Comparison of ENCODE assay signal across 16 cellular contexts in genomic region chr1:1758059-1758621, GRCh38. TPM values are rescaled to one million over a fixed set of nuclear protein-coding genes. Genes with fewer than 3 reads are reported as not detected.
DNase-seq lines count a peak whose midpoint lies in the region; ATAC-seq and TF ChIP-seq lines count a peak whose summit lies in the region.
"Had no signal": no experiment of that assay in that cellular context is flagged by ENCODE, and none has a peak within 500 bp of the region (broad histone marks: within the 10 kb centered on the region; RNA-seq: fewer than 3 reads in every experiment).

No MANE protein-coding gene starts in this region.

- DNase-seq in heart left ventricle, result peak in 1 of 5 donors; percentile 11
- no peak for DNase-seq in right atrium auricular region (ENCODE audit: low spot score)
- DNase-seq in esophagus squamous epithelium (lab: John Stamatoyannopoulos, UW), result no peak
- peak; percentile 57 to 81 for DNase-seq in upper lobe of left lung
- DNase-seq in OCI-M1 (lab: John Stamatoyannopoulos, UW), result no peak
- DNase-seq in DMS53 (lab: John Stamatoyannopoulos, UW), result no peak
- DNase-seq: ACHN; MV-4-11; naive thymus-derived CD8-positive, alpha-beta T cell; NCI-H345; T-helper 9 cell had no signal

- no peaks in the 10 kb centered on the region for H3K9me3 Mint-ChIP-seq in nephron
- H3K9me3 Mint-ChIP-seq: activated naive CD4-positive, alpha-beta T cell treated with anti-CD3 and anti-CD28 coated beads, Interleukin-2, amount 50 U/mL, for 72 hours; naive thymus-derived CD8-positive, alpha-beta T cell had no signal

- H3K4me1 ChIP-seq in heart left ventricle (peaks cover 0 to 19% (median 10%) of the 10 kb centered on the region in 12 donors), right atrium auricular region (peaks cover 0 to 20% of the 10 kb centered on the region in 2 donors), esophagus squamous epithelium (peaks cover 14 to 26% (median 14%) of the 10 kb centered on the region in 3 donors), upper lobe of left lung (peaks cover 13 to 30% (median 23%) of the 10 kb centered on the region in 4 donors)
- H3K4me1 ChIP-seq: HAP-1 had no signal

- TF ChIP-seq EP300 in upper lobe of left lung (IDR thresholded peaks at IDR 0.05), result no peak

- H3K4me3 ChIP-seq in heart left ventricle, result no peak overlapping the region
- H3K4me3 ChIP-seq in right atrium auricular region, result no peak overlapping the region
- H3K4me3 ChIP-seq in esophagus squamous epithelium, result no peak overlapping the region
- H3K4me3 ChIP-seq in upper lobe of left lung, result no peak overlapping the region
- H3K4me3 ChIP-seq: HAP-1, vagina had no signal

- 92 to 95% (median 94%) methylated on average over 27 of the region's 27 CpGs for WGBS in heart left ventricle, 4 donors
- 87 to 90% methylated on average over 10 to 11 of the region's 27 CpGs for WGBS in esophagus squamous epithelium, 2 donors
- WGBS in upper lobe of left lung, 2 donors, result 88 to 90% methylated on average over 16 to 27 of the region's 27 CpGs

- intact Hi-C loops in heart left ventricle (cut with DNase I), result loop anchor here in 1 of 10 donors (10.0 kb wide), 1 partner anchor 147 kb away; no protein-coding TSS in a partner anchor
- intact Hi-C loops in esophagus squamous epithelium (cut with DNase I), result loop anchor here (10.0 kb wide), 1 partner anchor 147 kb away; no protein-coding TSS in a partner anchor

- no peak overlapping the region for H3K4me3 Mint-ChIP-seq in nephron
- H3K4me3 Mint-ChIP-seq: naive thymus-derived CD8-positive, alpha-beta T cell had no signal

- TF ChIP-seq POLR2A in heart left ventricle (IDR thresholded peaks at IDR 0.05) (no peak), esophagus squamous epithelium (IDR thresholded peaks at IDR 0.05) (no peak), upper lobe of left lung (IDR thresholded peaks at IDR 0.05) (no peak)

- H3K27ac ChIP-seq in heart left ventricle (peak overlapping the region in 8 of 12 donors; percentile 2 to 70 (median 48)), right atrium auricular region (peak overlapping the region in 1 of 2 donors; percentile 2), esophagus squamous epithelium (peak overlapping the region; percentile 58 to 75 (median 61)), upper lobe of left lung (peak overlapping the region; percentile 67 to 88 (median 75))
- H3K27ac ChIP-seq: vagina had no signal

- TF ChIP-seq CTCF in heart left ventricle (IDR thresholded peaks at IDR 0.05) (no peak), right atrium auricular region (IDR thresholded peaks at IDR 0.05) (no peak), esophagus squamous epithelium (IDR thresholded peaks at IDR 0.05) (no peak), nephron (IDR thresholded peaks at IDR 0.05; ENCODE audit: unreplicated experiment in 3 of 3) (no peak), upper lobe of left lung (IDR thresholded peaks at IDR 0.05) (no peak)

- H3K27ac Mint-ChIP-seq in nephron, result peak overlapping the region in 2 of 3 experiments; percentile 24 to 74

- H3K36me3 ChIP-seq in heart left ventricle (peaks cover 0 to 98% (median 84%) of the 10 kb centered on the region in 9 donors), right atrium auricular region (peaks cover 89% of the 10 kb centered on the region), esophagus squamous epithelium (peaks cover 43 to 100% (median 55%) of the 10 kb centered on the region in 3 donors), upper lobe of left lung (peaks cover 38 to 97% (median 81%) of the 10 kb centered on the region in 4 donors)

- no peaks in the 10 kb centered on the region for H3K27me3 Mint-ChIP-seq in nephron (ENCODE audit: low read depth)
- H3K27me3 Mint-ChIP-seq: naive thymus-derived CD8-positive, alpha-beta T cell had no signal

- no peaks in the 10 kb centered on the region for H3K9me3 ChIP-seq in heart left ventricle
- no peaks in the 10 kb centered on the region for H3K9me3 ChIP-seq in right atrium auricular region
- H3K9me3 ChIP-seq in esophagus squamous epithelium, result no peaks in the 10 kb centered on the region
- H3K9me3 ChIP-seq in upper lobe of left lung, result no peaks in the 10 kb centered on the region
- H3K9me3 ChIP-seq: HAP-1, vagina had no signal

- H3K27me3 ChIP-seq in heart left ventricle (no peaks in the 10 kb centered on the region), right atrium auricular region (no peaks in the 10 kb centered on the region), esophagus squamous epithelium (no peaks in the 10 kb centered on the region), upper lobe of left lung (no peaks in the 10 kb centered on the region)
- H3K27me3 ChIP-seq: vagina had no signal

- H3K4me1 Mint-ChIP-seq in nephron, result no peaks in the 10 kb centered on the region

- ATAC-seq in heart left ventricle (no peak), upper lobe of left lung (ENCODE audit: low FRiP score in 2 of 2) (no peak), GM21515 (IDR thresholded peaks at IDR 0.05; ENCODE audit: unreplicated experiment) (no peak)
- ATAC-seq: activated naive CD4-positive, alpha-beta T cell treated with anti-CD3 and anti-CD28 coated beads, Interleukin-2, amount 50 U/mL, for 72 hours; naive thymus-derived CD8-positive, alpha-beta T cell had no signal

- H3K36me3 Mint-ChIP-seq in nephron (ENCODE audit: low read depth), result peaks cover 46% of the 10 kb centered on the region

RNA-seq across cellular contexts. Expression of gene NADK, which starts 20.1 kb away (rescaled TPM):
- total RNA-seq in heart left ventricle (10 to 100 TPM; 17.7 to 45.2 (median 23.3) TPM), right atrium auricular region (10 to 100 TPM; 26.5 to 51.5 TPM), esophagus squamous epithelium (10 to 100 TPM; 36.1 to 57.6 (median 39.5) TPM), upper lobe of left lung (100 to 1,000 TPM in 4 of 6 donors, 10 to 100 TPM in 2; 85.0 to 279 (median 124) TPM)
- polyA plus RNA-seq in heart left ventricle, result 10 to 100 TPM; 20.4 to 26.4 TPM

RNA-seq across cellular contexts. Expression of gene CDK11A, which starts 34.0 kb away (rescaled TPM):
- 10 to 100 TPM in 7 of 9 donors, 1 to 10 TPM in 2; 4.2 to 25.5 (median 16.7) TPM for total RNA-seq in heart left ventricle
- polyA plus RNA-seq in heart left ventricle, result 10 to 100 TPM; 10.8 to 30.1 TPM
- 1 to 10 TPM; 4.3 to 8.2 TPM for total RNA-seq in right atrium auricular region
- total RNA-seq in esophagus squamous epithelium, result 10 to 100 TPM; 12.7 to 32.2 (median 22.4) TPM
- 100 to 1,000 TPM in 2 of 6 donors, 10 to 100 TPM in 4; 23.9 to 417 (median 54.5) TPM for total RNA-seq in upper lobe of left lung

Comparison
In these comparisons a context has a peak if more than half of its experiments do, and no peak if none do; other contexts are left out.
1. DNase-seq: peak in upper lobe of left lung (2 of 2); none in right atrium auricular region (single experiment), esophagus squamous epithelium (single experiment), OCI-M1 (single experiment) and DMS53 (single experiment).